16 cellular contexts compared by ENCODE assay signal in genomic region chr15:45149060-45149459, GRCh38. TPM values are rescaled to one million over a fixed set of nuclear protein-coding genes. Genes with fewer than 3 reads are reported as not detected.
DNase-seq lines count a peak whose midpoint lies in the region; ATAC-seq and TF ChIP-seq lines count a peak whose summit lies in the region.
"Had no signal": no experiment of that assay in that cellular context is flagged by ENCODE, and none has a peak within 500 bp of the region (broad histone marks: within the 10 kb centered on the region; RNA-seq: fewer than 3 reads in every experiment).

No MANE protein-coding gene starts in this region.

- intact Hi-C loops in ascending aorta (cut with DNase I), result no loop called here

- H3K36me3 Mint-ChIP-seq in activated T-helper 17 cell treated with anti-CD3 and anti-CD28 coated beads, Interleukin-2, amount 50 U/mL, for 72 hours (ENCODE audit: low read depth), result no peaks in the 10 kb centered on the region

- DNase-seq in ELF-1 (ENCODE audit: low read depth, low spot score), result peak; percentile 76
- peak; percentile 25 for DNase-seq in osteoblast (ENCODE audit: insufficient read length, low spot score, missing footprints)
- DNase-seq in tibial nerve (ENCODE audit: low spot score in 2 of 2), result no peak
- no peak for DNase-seq in cerebellar cortex (ENCODE audit: low spot score)
- no peak for DNase-seq in ascending aorta (ENCODE audit: low spot score in 2 of 2)
- no peak for DNase-seq in middle frontal gyrus (ENCODE audit: extremely low spot score, low spot score)
- DNase-seq: CD8-positive, alpha-beta memory T cell; EL; Karpas-422; NCI-H1694; NCI-H510A had no signal

- H3K9me3 ChIP-seq in BLaER1, result no peaks in the 10 kb centered on the region
- H3K9me3 ChIP-seq in osteoblast (ENCODE audit: low read depth, low read length), result no peaks in the 10 kb centered on the region
- H3K9me3 ChIP-seq in tibial nerve, result no peaks in the 10 kb centered on the region
- no peaks in the 10 kb centered on the region for H3K9me3 ChIP-seq in ascending aorta
- H3K9me3 ChIP-seq: A549 had no signal

- no peak for ATAC-seq in activated T-helper 17 cell treated with anti-CD3 and anti-CD28 coated beads, Interleukin-2, amount 50 U/mL, for 72 hours (replicated peaks)
- ATAC-seq: A549 had no signal

- H3K79me2 ChIP-seq in osteoblast (ENCODE audit: insufficient read depth, low read length), result no peaks in the 10 kb centered on the region

- H3K27me3 Mint-ChIP-seq in activated T-helper 17 cell treated with anti-CD3 and anti-CD28 coated beads, Interleukin-2, amount 50 U/mL, for 72 hours, result no peaks in the 10 kb centered on the region

- H3K9ac ChIP-seq in BLaER1, result no peak overlapping the region

- H3K4me1 ChIP-seq in BLaER1, result peaks cover 7% of the 10 kb centered on the region
- peaks cover 17% of the 10 kb centered on the region for H3K4me1 ChIP-seq in osteoblast (ENCODE audit: insufficient read depth, low read length)
- no peaks in the 10 kb centered on the region for H3K4me1 ChIP-seq in tibial nerve
- H3K4me1 ChIP-seq in ascending aorta, result no peaks in the 10 kb centered on the region
- H3K4me1 ChIP-seq: A549 had no signal

- no peak overlapping the region for H3K27ac ChIP-seq in BLaER1
- H3K27ac ChIP-seq in osteoblast (ENCODE audit: low read depth, low read length), result no peak overlapping the region
- no peak overlapping the region for H3K27ac ChIP-seq in tibial nerve
- no peak overlapping the region for H3K27ac ChIP-seq in ascending aorta
- H3K27ac ChIP-seq: A549 had no signal

- H4K20me1 ChIP-seq in BLaER1 (no peaks in the 10 kb centered on the region), osteoblast (ENCODE audit: insufficient read depth, low read length) (no peaks in the 10 kb centered on the region)

- H3K4me1 Mint-ChIP-seq in activated T-helper 17 cell treated with anti-CD3 and anti-CD28 coated beads, Interleukin-2, amount 50 U/mL, for 72 hours, result no peaks in the 10 kb centered on the region
- H3K4me1 Mint-ChIP-seq: CD8-positive, alpha-beta memory T cell had no signal

- no peak overlapping the region for H2AFZ ChIP-seq in osteoblast (ENCODE audit: low read length)

- H3K4me2 ChIP-seq in BLaER1 (peak overlapping the region; percentile 12; the same call in 1 of the 2 replicates), osteoblast (ENCODE audit: insufficient read depth, low read length) (no peak overlapping the region)
- H3K4me2 ChIP-seq: A549 had no signal

- peaks cover 8% of the 10 kb centered on the region; the same call in 1 of the 2 replicates for H3K36me3 ChIP-seq in BLaER1
- no peaks in the 10 kb centered on the region for H3K36me3 ChIP-seq in osteoblast (ENCODE audit: insufficient read depth, low read length)
- peaks cover 0 to 32% (median 0%) of the 10 kb centered on the region in 3 donors for H3K36me3 ChIP-seq in tibial nerve
- no peaks in the 10 kb centered on the region for H3K36me3 ChIP-seq in ascending aorta

- H3K4me3 Mint-ChIP-seq in activated T-helper 17 cell treated with anti-CD3 and anti-CD28 coated beads, Interleukin-2, amount 50 U/mL, for 72 hours, result no peak overlapping the region
- H3K4me3 Mint-ChIP-seq: CD8-positive, alpha-beta memory T cell had no signal

- no peak for TF ChIP-seq EP300 in tibial nerve (IDR thresholded peaks at IDR 0.05)

- no peak for TF ChIP-seq POLR2A in tibial nerve (IDR thresholded peaks at IDR 0.05)

- H3K4me3 ChIP-seq in BLaER1, result no peak overlapping the region
- H3K4me3 ChIP-seq in osteoblast (ENCODE audit: insufficient read depth, low read length), result no peak overlapping the region
- H3K4me3 ChIP-seq in tibial nerve, result no peak overlapping the region
- no peak overlapping the region for H3K4me3 ChIP-seq in ascending aorta
- H3K4me3 ChIP-seq: A549 had no signal

- WGBS in tibial nerve, 2 donors, result 78 to 83% methylated on average over 1 of the region's 1 CpG

- no peaks in the 10 kb centered on the region for H3K9me3 Mint-ChIP-seq in activated T-helper 17 cell treated with anti-CD3 and anti-CD28 coated beads, Interleukin-2, amount 50 U/mL, for 72 hours
- H3K9me3 Mint-ChIP-seq: CD8-positive, alpha-beta memory T cell had no signal

- H3K27me3 ChIP-seq in BLaER1 (no peaks in the 10 kb centered on the region), osteoblast (ENCODE audit: insufficient read depth, low read length) (peaks cover 6% of the 10 kb centered on the region), tibial nerve (no peaks in the 10 kb centered on the region), ascending aorta (no peaks in the 10 kb centered on the region)

- TF ChIP-seq CTCF in osteoblast (IDR thresholded peaks at IDR 0.05; ENCODE audit: extremely low read depth, low read depth, low read length) (no peak), tibial nerve (IDR thresholded peaks at IDR 0.05) (no peak), ascending aorta (IDR thresholded peaks at IDR 0.05) (no peak)

- H3K27ac Mint-ChIP-seq in activated T-helper 17 cell treated with anti-CD3 and anti-CD28 coated beads, Interleukin-2, amount 50 U/mL, for 72 hours, result peak overlapping the region; percentile 49

RNA-seq across cellular contexts. Expression of gene DUOX1, which starts 19.3 kb away (rescaled TPM):
- total RNA-seq in activated T-helper 17 cell treated with anti-CD3 and anti-CD28 coated beads, Interleukin-2, amount 50 U/mL, for 72 hours, result under 1 TPM; 0.06 to 0.42 TPM
- total RNA-seq in osteoblast (under 0.01 and 0.29 TPM in 2 replicates), tibial nerve (1 to 10 TPM; 1.5 to 4.2 (median 3.9) TPM), ascending aorta (2.7 TPM)
- total RNA-seq: H4, M059J had no signal

RNA-seq across cellular contexts. Expression of gene DUOXA1, which starts 19.4 kb away (rescaled TPM):
- total RNA-seq in activated T-helper 17 cell treated with anti-CD3 and anti-CD28 coated beads, Interleukin-2, amount 50 U/mL, for 72 hours, result under 1 TPM in 1 of 2 donors, not detected in 1; 0.58 TPM
- total RNA-seq in osteoblast, result 0.29 and 0.36 TPM in 2 replicates
- 1 to 10 TPM; 1.1 to 7.5 (median 1.9) TPM for total RNA-seq in tibial nerve
- 4.2 TPM for total RNA-seq in ascending aorta
- total RNA-seq: H4, M059J had no signal

RNA-seq across cellular contexts. Expression of gene DUOXA2, which starts 34.9 kb away (rescaled TPM):
- total RNA-seq in activated T-helper 17 cell treated with anti-CD3 and anti-CD28 coated beads, Interleukin-2, amount 50 U/mL, for 72 hours, result under 1 TPM in 1 of 2 donors, not detected in 1; 0.13 TPM
- total RNA-seq in osteoblast (not detected in 2 replicates), tibial nerve (not detected), ascending aorta (0.32 TPM)
- total RNA-seq: CD8-positive, alpha-beta memory T cell; H4 had no signal

RNA-seq across cellular contexts. Expression of gene DUOX2, which starts 35.1 kb away (rescaled TPM):
- under 1 TPM in 1 of 2 donors, not detected in 1; 0.21 TPM for total RNA-seq in activated T-helper 17 cell treated with anti-CD3 and anti-CD28 coated beads, Interleukin-2, amount 50 U/mL, for 72 hours
- total RNA-seq in osteoblast, result under 0.01 TPM in 1 of 2 replicates, not detected in the other
- 1 to 10 TPM in 1 of 4 donors, under 1 TPM in 3; 0.22 to 1.9 (median 0.84) TPM for total RNA-seq in tibial nerve
- 2.3 TPM for total RNA-seq in ascending aorta
- total RNA-seq: CD8-positive, alpha-beta memory T cell; M059J had no signal

RNA-seq across cellular contexts. Expression of gene SHF, which starts 38.7 kb away (rescaled TPM):
- total RNA-seq in activated T-helper 17 cell treated with anti-CD3 and anti-CD28 coated beads, Interleukin-2, amount 50 U/mL, for 72 hours, result 100 to 1,000 TPM in 1 of 2 donors, 1 to 10 TPM in 1; 2.7 to 111 TPM
- total RNA-seq in osteoblast (3.3 and 4.1 TPM in 2 replicates), tibial nerve (10 to 100 TPM; 18.8 to 36.6 (median 25.5) TPM), ascending aorta (75.0 TPM)

Comparison
In these comparisons a context has a peak if more than half of its experiments do, and no peak if none do; other contexts are left out.
1. DNase-seq: peak in ELF-1 (single experiment) and osteoblast (single experiment); none in tibial nerve (0 of 2), cerebellar cortex (single experiment), ascending aorta (0 of 2) and middle frontal gyrus (single experiment).